Comparison of ENCODE assay signal across 19 cellular contexts in genomic region chr7:582081-582835, GRCh38.
DNase-seq lines count a peak whose midpoint lies in the region; ATAC-seq and TF ChIP-seq lines count a peak whose summit lies in the region.
"Had no signal": no experiment of that assay in that cellular context is flagged by ENCODE, and none has a peak within 500 bp of the region (broad histone marks: within the 10 kb centered on the region; RNA-seq: fewer than 3 reads in every experiment).

No MANE protein-coding gene starts in this region.

- peak overlapping the region; percentile 61 for H3K18ac ChIP-seq in neuronal stem cell (ENCODE audit: low read length)

- H3K9ac ChIP-seq in neuronal stem cell (ENCODE audit: low read depth, low read length, poor library complexity): peak overlapping the region; percentile 68
- H3K9ac ChIP-seq: GM23248 had no signal

- no peak overlapping the region for H3K4ac ChIP-seq in neuronal stem cell (ENCODE audit: low read length)

- H3K27ac Mint-ChIP-seq in activated CD4-positive, alpha-beta T cell treated with anti-CD3 and anti-CD28 coated beads, Interleukin-2, amount 10 ng/mL, durations not matched to agents 24 days and 14 days: peak overlapping the region; percentile 48
- no peak overlapping the region for H3K27ac Mint-ChIP-seq in activated T-helper 1 cell treated with anti-CD3 and anti-CD28 coated beads, Interleukin-12 subunit alpha, Interleukin-12 subunit beta, Interleukin-2, Interleukin-4 antibody, amounts not matched to agents 30 ng/mL and 10 ng/mL and 1 ng/mL, durations not matched to agents 14 hours and 24 hours and 36 hours
- H3K27ac Mint-ChIP-seq in endothelial cell (ENCODE audit: unreplicated experiment): no peak overlapping the region

- peaks cover 3% of the 10 kb centered on the region for H3K79me1 ChIP-seq in neuronal stem cell (ENCODE audit: low read depth, low read length)

- intact Hi-C loops in activated CD4-positive, alpha-beta T cell treated with anti-CD3 and anti-CD28 coated beads, Interleukin-2, amount 10 ng/mL, durations not matched to agents 24 days and 14 days (cut with micrococcal nuclease): loop anchor here (5.0 kb wide), 1 partner anchor 65 kb away; the partner anchor contains the start of gene PDGFA
- intact Hi-C loops in right cardiac atrium (cut with DNase I) (no loop called here), Right ventricle myocardium superior (cut with DNase I) (no loop called here)
- intact Hi-C loops in activated T-helper 1 cell treated with anti-CD3 and anti-CD28 coated beads, Interleukin-12 subunit alpha, Interleukin-12 subunit beta, Interleukin-2, Interleukin-4 antibody, amounts not matched to agents 30 ng/mL and 10 ng/mL and 1 ng/mL, durations not matched to agents 14 hours and 24 hours and 36 hours (cut with micrococcal nuclease): no loop called here

- H3K36me3 ChIP-seq in neuronal stem cell (replicated peaks in 1 of 2; ENCODE audit: control insufficient read depth in 2 of 2, insufficient read depth in 2 of 2, low read length in 2 of 2) (peaks cover 0 to 7% of the 10 kb centered on the region in 2 donors), BE2C (no peaks in the 10 kb centered on the region)

- TF ChIP-seq CTCF in BE2C (IDR thresholded peaks at IDR 0.05; ENCODE audit: low read depth, low read length) (no peak), endothelial cell (IDR thresholded peaks at IDR 0.05; ENCODE audit: unreplicated experiment) (no peak)

- H3K4me1 ChIP-seq in right cardiac atrium (ENCODE audit: control insufficient read depth, insufficient read depth, low read length): no peaks in the 10 kb centered on the region
- peaks cover 4 to 6% of the 10 kb centered on the region in 2 donors for H3K4me1 ChIP-seq in neuronal stem cell (ENCODE audit: control insufficient read depth in 2 of 2, insufficient read depth in 1 of 2, low read depth in 1 of 2, low read length in 2 of 2)
- H3K4me1 ChIP-seq in BE2C: no peaks in the 10 kb centered on the region

- H3K23ac ChIP-seq in neuronal stem cell (ENCODE audit: low read depth, low read length, poor library complexity): no peak overlapping the region

- 96% methylated on average over 43 of the region's 43 CpGs for WGBS in right cardiac atrium
- WGBS in neuronal stem cell (ENCODE audit: extremely low coverage in 2 of 2, insufficient read length in 2 of 2, insufficient replicate concordance in 1 of 2), 2 donors: no CpG with 5 or more reads among the region's 43 CpGs

- no peak overlapping the region for H2AFZ ChIP-seq in neuronal stem cell (ENCODE audit: low read length)
- H2AFZ ChIP-seq: GM23248, PC-9 had no signal

- no peak overlapping the region for H4K91ac ChIP-seq in neuronal stem cell (ENCODE audit: low read depth, low read length, poor library complexity)

- H3K27ac ChIP-seq in right cardiac atrium (ENCODE audit: low read length) (no peak overlapping the region), neuronal stem cell (replicated peaks; ENCODE audit: low read length) (no peak overlapping the region)
- H3K27ac ChIP-seq: C4-2B, GM23248, PC-9 had no signal

- peak overlapping the region; percentile 26 for H3K4me3 Mint-ChIP-seq in activated CD4-positive, alpha-beta T cell treated with anti-CD3 and anti-CD28 coated beads, Interleukin-2, amount 10 ng/mL, durations not matched to agents 24 days and 14 days
- H3K4me3 Mint-ChIP-seq in activated T-helper 1 cell treated with anti-CD3 and anti-CD28 coated beads, Interleukin-12 subunit alpha, Interleukin-12 subunit beta, Interleukin-2, Interleukin-4 antibody, amounts not matched to agents 30 ng/mL and 10 ng/mL and 1 ng/mL, durations not matched to agents 14 hours and 24 hours and 36 hours: peak overlapping the region; percentile 33
- H3K4me3 Mint-ChIP-seq in endothelial cell (ENCODE audit: unreplicated experiment): no peak overlapping the region

- H3K27me3 ChIP-seq in right cardiac atrium (ENCODE audit: control insufficient read depth, insufficient read depth) (no peaks in the 10 kb centered on the region), neuronal stem cell (ENCODE audit: control insufficient read depth in 3 of 3, insufficient read depth in 3 of 3, low read depth in 1 of 3, low read length in 3 of 3) (no peaks in the 10 kb centered on the region), BE2C (no peaks in the 10 kb centered on the region)

- no peaks in the 10 kb centered on the region for H3K27me3 Mint-ChIP-seq in activated CD4-positive, alpha-beta T cell treated with anti-CD3 and anti-CD28 coated beads, Interleukin-2, amount 10 ng/mL, durations not matched to agents 24 days and 14 days
- H3K27me3 Mint-ChIP-seq in activated T-helper 1 cell treated with anti-CD3 and anti-CD28 coated beads, Interleukin-12 subunit alpha, Interleukin-12 subunit beta, Interleukin-2, Interleukin-4 antibody, amounts not matched to agents 30 ng/mL and 10 ng/mL and 1 ng/mL, durations not matched to agents 14 hours and 24 hours and 36 hours (ENCODE audit: insufficient read depth): peaks cover 2% of the 10 kb centered on the region
- peaks cover 5% of the 10 kb centered on the region for H3K27me3 Mint-ChIP-seq in endothelial cell (ENCODE audit: unreplicated experiment)

- DNase-seq in activated CD4-positive, alpha-beta T cell treated with anti-CD3 and anti-CD28 coated beads, Interleukin-2, amount 10 ng/mL, durations not matched to agents 24 days and 14 days: no peak
- no peak for DNase-seq in activated CD4-positive, alpha-beta T cell treated with anti-CD3 and anti-CD28 coated beads, Interleukin-2, amount 50 U/mL, for 1 hour
- peak in 2 of 3 donors; percentile 36 to 37 for DNase-seq in right cardiac atrium
- no peak for DNase-seq in Right ventricle myocardium superior
- no peak for DNase-seq in activated T-helper 1 cell treated with anti-CD3 and anti-CD28 coated beads, Interleukin-12 subunit alpha, Interleukin-12 subunit beta, Interleukin-2, Interleukin-4 antibody, amounts not matched to agents 30 ng/mL and 10 ng/mL and 1 ng/mL, durations not matched to agents 14 hours and 24 hours and 36 hours (ENCODE audit: low spot score)
- no peak for DNase-seq in neuronal stem cell (ENCODE audit: low spot score)
- DNase-seq in BE2C: no peak
- DNase-seq in endothelial cell (ENCODE audit: low spot score): no peak
- DNase-seq: Calu3, GM23248, HCEC 1CT, IMR-90, Karpas-422, MM.1S, NCI-H1092 treated with DMSO at 0.1 percent for 48 hours, NCI-H2081 treated with DMSO at 0.1 percent for 48 hours, NCI-H510A treated with DMSO at 0.1 percent for 48 hours, PC-9 had no signal

- H3K4me1 Mint-ChIP-seq in activated CD4-positive, alpha-beta T cell treated with anti-CD3 and anti-CD28 coated beads, Interleukin-2, amount 10 ng/mL, durations not matched to agents 24 days and 14 days: peaks cover 34% of the 10 kb centered on the region
- peaks cover 35% of the 10 kb centered on the region for H3K4me1 Mint-ChIP-seq in activated T-helper 1 cell treated with anti-CD3 and anti-CD28 coated beads, Interleukin-12 subunit alpha, Interleukin-12 subunit beta, Interleukin-2, Interleukin-4 antibody, amounts not matched to agents 30 ng/mL and 10 ng/mL and 1 ng/mL, durations not matched to agents 14 hours and 24 hours and 36 hours (ENCODE audit: low read depth)
- no peaks in the 10 kb centered on the region for H3K4me1 Mint-ChIP-seq in endothelial cell (ENCODE audit: unreplicated experiment)

- H2BK12ac ChIP-seq in neuronal stem cell (ENCODE audit: low read length): peak overlapping the region; percentile 52

- H3K9me3 ChIP-seq in right cardiac atrium (ENCODE audit: control insufficient read depth, low read length) (no peaks in the 10 kb centered on the region), neuronal stem cell (replicated peaks in 1 of 2; ENCODE audit: control insufficient read depth in 2 of 2, insufficient read depth in 1 of 2, low read depth in 1 of 2, low read length in 2 of 2) (peaks cover 0 to 8% of the 10 kb centered on the region in 2 donors), BE2C (no peaks in the 10 kb centered on the region; the same call in 1 of the 2 replicates)

- H3K14ac ChIP-seq in neuronal stem cell (ENCODE audit: low read length): no peak overlapping the region

- peaks cover 31% of the 10 kb centered on the region for H3K36me3 Mint-ChIP-seq in activated CD4-positive, alpha-beta T cell treated with anti-CD3 and anti-CD28 coated beads, Interleukin-2, amount 10 ng/mL, durations not matched to agents 24 days and 14 days (ENCODE audit: low read depth)
- H3K36me3 Mint-ChIP-seq in activated T-helper 1 cell treated with anti-CD3 and anti-CD28 coated beads, Interleukin-12 subunit alpha, Interleukin-12 subunit beta, Interleukin-2, Interleukin-4 antibody, amounts not matched to agents 30 ng/mL and 10 ng/mL and 1 ng/mL, durations not matched to agents 14 hours and 24 hours and 36 hours (ENCODE audit: low read depth): peaks cover 25% of the 10 kb centered on the region
- H3K36me3 Mint-ChIP-seq in endothelial cell (ENCODE audit: low read depth, unreplicated experiment): peaks cover 30% of the 10 kb centered on the region

- H2BK5ac ChIP-seq in neuronal stem cell (ENCODE audit: low read length): peak overlapping the region; percentile 32

- no peak overlapping the region for H4K8ac ChIP-seq in neuronal stem cell (ENCODE audit: low read depth, low read length)

- no peak overlapping the region for H3K4me2 ChIP-seq in neuronal stem cell (ENCODE audit: insufficient read depth, low read length, poor library complexity, severe bottlenecking)
- H3K4me2 ChIP-seq: PC-9 had no signal

- H2AK5ac ChIP-seq in neuronal stem cell (ENCODE audit: low read depth, low read length): peak overlapping the region; percentile 23

- H3K9me3 Mint-ChIP-seq in activated CD4-positive, alpha-beta T cell treated with anti-CD3 and anti-CD28 coated beads, Interleukin-2, amount 10 ng/mL, durations not matched to agents 24 days and 14 days: peaks cover 20% of the 10 kb centered on the region
- peaks cover 18% of the 10 kb centered on the region for H3K9me3 Mint-ChIP-seq in activated T-helper 1 cell treated with anti-CD3 and anti-CD28 coated beads, Interleukin-12 subunit alpha, Interleukin-12 subunit beta, Interleukin-2, Interleukin-4 antibody, amounts not matched to agents 30 ng/mL and 10 ng/mL and 1 ng/mL, durations not matched to agents 14 hours and 24 hours and 36 hours
- H3K9me3 Mint-ChIP-seq in endothelial cell (ENCODE audit: unreplicated experiment): no peaks in the 10 kb centered on the region

- ATAC-seq in right cardiac atrium: no peak
- ATAC-seq in Right ventricle myocardium superior (ENCODE audit: poor library complexity): no peak

- no peak overlapping the region for H2BK15ac ChIP-seq in neuronal stem cell (ENCODE audit: low read length)

- H2BK120ac ChIP-seq in neuronal stem cell (ENCODE audit: low read depth, low read length): no peak overlapping the region

- H3K4me3 ChIP-seq in right cardiac atrium (ENCODE audit: low read length) (no peak overlapping the region), neuronal stem cell (ENCODE audit: low read length in 2 of 2) (no peak overlapping the region), BE2C (ENCODE audit: low read depth, low read length) (no peak overlapping the region)
- H3K4me3 ChIP-seq: GM23248, PC-9 had no signal

Comparison
In these comparisons a context has a peak if more than half of its experiments do, and no peak if none do; other contexts are left out.
1. DNase-seq: peak in right cardiac atrium (2 of 3); none in activated CD4-positive, alpha-beta T cell treated with anti-CD3 and anti-CD28 coated beads, Interleukin-2, amount 10 ng/mL, durations not matched to agents 24 days and 14 days (single experiment), activated CD4-positive, alpha-beta T cell treated with anti-CD3 and anti-CD28 coated beads, Interleukin-2, amount 50 U/mL, for 1 hour (single experiment), Right ventricle myocardium superior (single experiment), activated T-helper 1 cell treated with anti-CD3 and anti-CD28 coated beads, Interleukin-12 subunit alpha, Interleukin-12 subunit beta, Interleukin-2, Interleukin-4 antibody, amounts not matched to agents 30 ng/mL and 10 ng/mL and 1 ng/mL, durations not matched to agents 14 hours and 24 hours and 36 hours (single experiment), neuronal stem cell (single experiment), BE2C (single experiment) and endothelial cell (single experiment).